11 cellular contexts compared by ENCODE assay signal in genomic region chr10:3452683-3453388, GRCh38.
DNase-seq lines count a peak whose midpoint lies in the region; ATAC-seq and TF ChIP-seq lines count a peak whose summit lies in the region.
"Had no signal": no experiment of that assay in that cellular context is flagged by ENCODE, and none has a peak within 500 bp of the region (broad histone marks: within the 10 kb centered on the region; RNA-seq: fewer than 3 reads in every experiment).

No MANE protein-coding gene starts in this region.

- DNase-seq in Daoy (ENCODE audit: low read depth) (peak; percentile 72), foreskin fibroblast (peak; percentile 88 to 93), GOT3 (lab: John Stamatoyannopoulos, UW) (no peak), H7 (no peak)
- no peak for DNase-seq in activated CD4-positive, alpha-beta T cell treated with anti-CD3 and anti-CD28 coated beads, Interleukin-2, amount 10 ng/mL, durations not matched to agents 24 days and 14 days
- DNase-seq: amygdala, DMS79 had no signal

- peak overlapping the region; percentile 72 for H3K27ac ChIP-seq in rectal smooth muscle tissue (ENCODE audit: low read depth, low read length)

- TF ChIP-seq CTCF in WI38 (IDR thresholded peaks at IDR 0.05; ENCODE audit: low read depth, low read length) (no peak), foreskin fibroblast (IDR thresholded peaks at IDR 0.05; ENCODE audit: low read depth, low read length) (no peak)

- H3K4me3 ChIP-seq in WI38 (ENCODE audit: low read depth, low read length): peak overlapping the region; percentile 49
- peak overlapping the region; percentile 7 to 34 for H3K4me3 ChIP-seq in foreskin fibroblast (ENCODE audit: low read depth in 1 of 2, low read length in 2 of 2)
- H3K4me3 ChIP-seq in rectal smooth muscle tissue (ENCODE audit: low read length): no peak overlapping the region
- H3K4me3 ChIP-seq in H7 (ENCODE audit: insufficient read depth, low read depth, low read length): no peak overlapping the region

- intact Hi-C loops in activated CD4-positive, alpha-beta T cell treated with anti-CD3 and anti-CD28 coated beads, Interleukin-2, amount 10 ng/mL, durations not matched to agents 24 days and 14 days (cut with micrococcal nuclease): no loop called here

- H3K27me3 ChIP-seq in rectal smooth muscle tissue (ENCODE audit: control insufficient read depth, insufficient read depth, low read length) (no peaks in the 10 kb centered on the region), H7 (ENCODE audit: control insufficient read depth, insufficient read depth, low read length) (no peaks in the 10 kb centered on the region)

- peaks cover 30% of the 10 kb centered on the region for H3K4me1 Mint-ChIP-seq in activated CD4-positive, alpha-beta T cell treated with anti-CD3 and anti-CD28 coated beads, Interleukin-2, amount 10 ng/mL, durations not matched to agents 24 days and 14 days

- no peak for ATAC-seq in HG02938 (IDR thresholded peaks at IDR 0.05; ENCODE audit: unreplicated experiment)

- H3K27ac Mint-ChIP-seq in activated CD4-positive, alpha-beta T cell treated with anti-CD3 and anti-CD28 coated beads, Interleukin-2, amount 10 ng/mL, durations not matched to agents 24 days and 14 days: no peak overlapping the region
- H3K27ac Mint-ChIP-seq: stimulated activated naive CD8-positive, alpha-beta T cell treated with anti-CD3 and anti-CD28 coated beads, Interleukin-15, Interleukin-2, amounts not matched to agents 100 ng/mL and 50 ng/mL, for 24 hours had no signal

- no peak overlapping the region for H3K9ac ChIP-seq in rectal smooth muscle tissue (ENCODE audit: low read length)

- peaks cover 2% of the 10 kb centered on the region for H3K36me3 Mint-ChIP-seq in activated CD4-positive, alpha-beta T cell treated with anti-CD3 and anti-CD28 coated beads, Interleukin-2, amount 10 ng/mL, durations not matched to agents 24 days and 14 days (ENCODE audit: low read depth)

- H3K4me1 ChIP-seq in rectal smooth muscle tissue (ENCODE audit: control insufficient read depth, insufficient read depth, low read length): peaks cover 13% of the 10 kb centered on the region

- no peak overlapping the region for H3K4me3 Mint-ChIP-seq in activated CD4-positive, alpha-beta T cell treated with anti-CD3 and anti-CD28 coated beads, Interleukin-2, amount 10 ng/mL, durations not matched to agents 24 days and 14 days
- H3K4me3 Mint-ChIP-seq: stimulated activated naive CD8-positive, alpha-beta T cell treated with anti-CD3 and anti-CD28 coated beads, Interleukin-15, Interleukin-2, amounts not matched to agents 100 ng/mL and 50 ng/mL, for 24 hours had no signal

- H3K36me3 ChIP-seq in rectal smooth muscle tissue (ENCODE audit: control insufficient read depth, insufficient read depth, low read length): no peaks in the 10 kb centered on the region
- no peaks in the 10 kb centered on the region for H3K36me3 ChIP-seq in H7 (replicated peaks; ENCODE audit: control insufficient read depth, insufficient read depth, low read length)

- peaks cover 20% of the 10 kb centered on the region for H3K27me3 Mint-ChIP-seq in activated CD4-positive, alpha-beta T cell treated with anti-CD3 and anti-CD28 coated beads, Interleukin-2, amount 10 ng/mL, durations not matched to agents 24 days and 14 days

- H3K9me3 Mint-ChIP-seq in activated CD4-positive, alpha-beta T cell treated with anti-CD3 and anti-CD28 coated beads, Interleukin-2, amount 10 ng/mL, durations not matched to agents 24 days and 14 days: peaks cover 4% of the 10 kb centered on the region
- H3K9me3 Mint-ChIP-seq: stimulated activated naive CD8-positive, alpha-beta T cell treated with anti-CD3 and anti-CD28 coated beads, Interleukin-15, Interleukin-2, amounts not matched to agents 100 ng/mL and 50 ng/mL, for 24 hours had no signal

Comparison
In these comparisons a context has a peak if more than half of its experiments do, and no peak if none do; other contexts are left out.
1. DNase-seq: peak in Daoy (single experiment) and foreskin fibroblast (2 of 2); none in GOT3 (single experiment), H7 (single experiment) and activated CD4-positive, alpha-beta T cell treated with anti-CD3 and anti-CD28 coated beads, Interleukin-2, amount 10 ng/mL, durations not matched to agents 24 days and 14 days (single experiment).
2. H3K4me3 ChIP-seq: peak in WI38 (single experiment) and foreskin fibroblast (2 of 2); none in rectal smooth muscle tissue (single experiment) and H7 (single experiment).